In the genomic region with DNA sequence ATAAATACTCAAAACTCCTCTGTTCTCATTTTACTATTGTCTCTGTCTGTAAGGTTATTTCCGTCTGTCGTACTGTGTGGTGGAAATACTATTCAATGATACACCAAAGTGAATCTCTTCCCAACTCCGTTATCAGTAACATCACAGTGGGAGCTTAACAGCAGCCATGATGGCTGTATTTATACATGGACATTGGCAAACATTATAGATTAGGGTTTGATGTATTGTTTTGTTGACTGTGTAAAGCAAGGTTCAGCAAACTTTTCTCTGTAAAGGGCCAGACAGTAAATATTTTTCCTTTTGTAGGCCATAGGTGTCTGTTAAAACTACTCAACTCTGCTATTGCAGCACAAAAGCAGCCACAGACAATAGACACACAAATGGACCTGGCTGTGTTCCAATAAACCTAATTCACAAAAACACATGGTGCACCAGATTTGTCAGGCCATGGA, we compare ENCODE assay signal across 1 cellular context.
TF ChIP-seq lines count a peak whose summit lies in the region.

No MANE protein-coding gene starts in this region.

TF ChIP-seq in HepG2, 621 proteins besides CTCF, POLR2A, EP300 and RAD21 (continued from another document and continues in another):
- TF ChIP-seq BRCA1 (CRISPR knock-in tag; IDR thresholded peaks at IDR 0.05) (no peak), HOXA9 (CRISPR knock-in tag; IDR thresholded peaks at IDR 0.05; ENCODE audit: borderline replicate concordance) (no peak), ZNF260 (CRISPR knock-in tag; IDR thresholded peaks at IDR 0.05; ENCODE audit: borderline replicate concordance, low read depth) (no peak), ISX (CRISPR knock-in tag; conservative IDR thresholded peaks at IDR 0.05) (no peak), HNF4G (IDR thresholded peaks at IDR 0.05; ENCODE audit: borderline replicate concordance, low read depth, low read length) (no peak), HNF4G (CRISPR knock-in tag; IDR thresholded peaks at IDR 0.05; ENCODE audit: borderline replicate concordance, low read depth) (no peak), CBX1 (IDR thresholded peaks at IDR 0.05; ENCODE audit: low read depth) (no peak), BHLHE40 (IDR thresholded peaks at IDR 0.05; ENCODE audit: low read length) (no peak), ATAD3A (CRISPR knock-in tag; IDR thresholded peaks at IDR 0.05) (no peak), BCL6 (CRISPR knock-in tag; IDR thresholded peaks at IDR 0.05) (peak; percentile 86), RCOR2 (CRISPR knock-in tag; IDR thresholded peaks at IDR 0.05) (peak; percentile 80; the same call in 1 of the 2 replicates), TBX3 (IDR thresholded peaks at IDR 0.05; ENCODE audit: borderline replicate concordance) (peak; percentile 84; the same call in 1 of the 2 replicates), ZNF382 (CRISPR knock-in tag; IDR thresholded peaks at IDR 0.05; ENCODE audit: borderline replicate concordance) (no peak), KAT8 (CRISPR knock-in tag; IDR thresholded peaks at IDR 0.05) (no peak), ELF3 (CRISPR knock-in tag; IDR thresholded peaks at IDR 0.05) (0 out of 2 replicates have a peak, but pooled peaks have one; percentile 13), STAG1 (CRISPR knock-in tag; IDR thresholded peaks at IDR 0.05) (no peak), ZNF564 (CRISPR knock-in tag; IDR thresholded peaks at IDR 0.05) (no peak), ZNF713 (CRISPR knock-in tag; IDR thresholded peaks at IDR 0.05) (no peak), ZNF343 (CRISPR knock-in tag; IDR thresholded peaks at IDR 0.05) (no peak), ZNF850 (CRISPR knock-in tag; conservative IDR thresholded peaks at IDR 0.05) (no peak), REL (CRISPR knock-in tag; conservative IDR thresholded peaks at IDR 0.05) (no peak), IRX3 (CRISPR knock-in tag; IDR thresholded peaks at IDR 0.05; ENCODE audit: borderline replicate concordance, low read depth) (no peak), NR2F1 (CRISPR knock-in tag; IDR thresholded peaks at IDR 0.05) (no peak), ZNF263 (CRISPR knock-in tag; IDR thresholded peaks at IDR 0.05) (no peak), ZNF674 (CRISPR knock-in tag; IDR thresholded peaks at IDR 0.05; ENCODE audit: low read depth) (no peak), ZNF256 (CRISPR knock-in tag; conservative IDR thresholded peaks at IDR 0.05) (no peak), HMGA1 (CRISPR knock-in tag; conservative IDR thresholded peaks at IDR 0.05) (no peak), EHMT2 (IDR thresholded peaks at IDR 0.05; ENCODE audit: borderline replicate concordance, low read depth, low read length) (no peak), ZBTB3 (CRISPR knock-in tag; IDR thresholded peaks at IDR 0.05; ENCODE audit: borderline replicate concordance, low read depth) (no peak), ZNF773 (CRISPR knock-in tag; IDR thresholded peaks at IDR 0.05; ENCODE audit: borderline replicate concordance) (no peak), POGZ (CRISPR knock-in tag; IDR thresholded peaks at IDR 0.05) (0 out of 2 replicates have a peak, but pooled peaks have one; percentile 27)
- TF ChIP-seq, protein P1, sequence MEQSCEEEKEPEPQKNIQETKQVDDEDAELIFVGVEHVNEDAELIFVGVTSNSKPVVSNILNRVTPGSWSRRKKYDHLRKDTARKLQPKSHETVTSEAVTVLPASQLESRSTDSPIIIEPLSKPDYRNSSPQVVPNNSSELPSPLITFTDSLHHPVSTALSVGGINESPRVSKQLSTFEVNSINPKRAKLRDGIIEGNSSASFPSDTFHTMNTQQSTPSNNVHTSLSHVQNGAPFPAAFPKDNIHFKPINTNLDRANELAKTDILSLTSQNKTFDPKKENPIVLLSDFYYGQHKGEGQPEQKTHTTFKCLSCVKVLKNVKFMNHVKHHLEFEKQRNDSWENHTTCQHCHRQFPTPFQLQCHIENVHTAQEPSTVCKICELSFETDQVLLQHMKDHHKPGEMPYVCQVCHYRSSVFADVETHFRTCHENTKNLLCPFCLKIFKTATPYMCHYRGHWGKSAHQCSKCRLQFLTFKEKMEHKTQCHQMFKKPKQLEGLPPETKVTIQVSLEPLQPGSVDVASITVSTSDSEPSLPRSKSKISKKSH (CRISPR knock-in tag; IDR thresholded peaks at IDR 0.05; ENCODE audit: borderline replicate concordance) = no peak
- TF ChIP-seq, protein P2, sequence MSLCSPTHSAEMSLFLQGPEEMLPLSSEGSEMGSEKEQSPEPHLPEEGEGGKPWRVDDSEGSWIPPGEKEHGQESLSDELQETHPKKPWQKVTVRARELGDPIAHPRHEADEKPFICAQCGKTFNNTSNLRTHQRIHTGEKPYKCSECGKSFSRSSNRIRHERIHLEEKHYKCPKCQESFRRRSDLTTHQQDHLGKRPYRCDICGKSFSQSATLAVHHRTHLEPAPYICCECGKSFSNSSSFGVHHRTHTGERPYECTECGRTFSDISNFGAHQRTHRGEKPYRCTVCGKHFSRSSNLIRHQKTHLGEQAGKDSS (CRISPR knock-in tag; IDR thresholded peaks at IDR 0.05; ENCODE audit: borderline replicate concordance, low read depth) = no peak
- TF ChIP-seq, protein P3, sequence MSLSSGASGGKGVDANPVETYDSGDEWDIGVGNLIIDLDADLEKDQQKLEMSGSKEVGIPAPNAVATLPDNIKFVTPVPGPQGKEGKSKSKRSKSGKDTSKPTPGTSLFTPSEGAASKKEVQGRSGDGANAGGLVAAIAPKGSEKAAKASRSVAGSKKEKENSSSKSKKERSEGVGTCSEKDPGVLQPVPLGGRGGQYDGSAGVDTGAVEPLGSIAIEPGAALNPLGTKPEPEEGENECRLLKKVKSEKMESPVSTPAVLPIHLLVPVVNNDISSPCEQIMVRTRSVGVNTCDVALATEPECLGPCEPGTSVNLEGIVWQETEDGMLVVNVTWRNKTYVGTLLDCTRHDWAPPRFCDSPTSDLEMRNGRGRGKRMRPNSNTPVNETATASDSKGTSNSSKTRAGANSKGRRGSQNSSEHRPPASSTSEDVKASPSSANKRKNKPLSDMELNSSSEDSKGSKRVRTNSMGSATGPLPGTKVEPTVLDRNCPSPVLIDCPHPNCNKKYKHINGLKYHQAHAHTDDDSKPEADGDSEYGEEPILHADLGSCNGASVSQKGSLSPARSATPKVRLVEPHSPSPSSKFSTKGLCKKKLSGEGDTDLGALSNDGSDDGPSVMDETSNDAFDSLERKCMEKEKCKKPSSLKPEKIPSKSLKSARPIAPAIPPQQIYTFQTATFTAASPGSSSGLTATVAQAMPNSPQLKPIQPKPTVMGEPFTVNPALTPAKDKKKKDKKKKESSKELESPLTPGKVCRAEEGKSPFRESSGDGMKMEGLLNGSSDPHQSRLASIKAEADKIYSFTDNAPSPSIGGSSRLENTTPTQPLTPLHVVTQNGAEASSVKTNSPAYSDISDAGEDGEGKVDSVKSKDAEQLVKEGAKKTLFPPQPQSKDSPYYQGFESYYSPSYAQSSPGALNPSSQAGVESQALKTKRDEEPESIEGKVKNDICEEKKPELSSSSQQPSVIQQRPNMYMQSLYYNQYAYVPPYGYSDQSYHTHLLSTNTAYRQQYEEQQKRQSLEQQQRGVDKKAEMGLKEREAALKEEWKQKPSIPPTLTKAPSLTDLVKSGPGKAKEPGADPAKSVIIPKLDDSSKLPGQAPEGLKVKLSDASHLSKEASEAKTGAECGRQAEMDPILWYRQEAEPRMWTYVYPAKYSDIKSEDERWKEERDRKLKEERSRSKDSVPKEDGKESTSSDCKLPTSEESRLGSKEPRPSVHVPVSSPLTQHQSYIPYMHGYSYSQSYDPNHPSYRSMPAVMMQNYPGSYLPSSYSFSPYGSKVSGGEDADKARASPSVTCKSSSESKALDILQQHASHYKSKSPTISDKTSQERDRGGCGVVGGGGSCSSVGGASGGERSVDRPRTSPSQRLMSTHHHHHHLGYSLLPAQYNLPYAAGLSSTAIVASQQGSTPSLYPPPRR (CRISPR knock-in tag; IDR thresholded peaks at IDR 0.05; ENCODE audit: borderline replicate concordance) = peak; percentile 89; the same call in 1 of the 2 replicates
- TF ChIP-seq, protein P4, sequence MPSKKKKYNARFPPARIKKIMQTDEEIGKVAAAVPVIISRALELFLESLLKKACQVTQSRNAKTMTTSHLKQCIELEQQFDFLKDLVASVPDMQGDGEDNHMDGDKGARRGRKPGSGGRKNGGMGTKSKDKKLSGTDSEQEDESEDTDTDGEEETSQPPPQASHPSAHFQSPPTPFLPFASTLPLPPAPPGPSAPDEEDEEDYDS (CRISPR knock-in tag; IDR thresholded peaks at IDR 0.05) = no peak
- TF ChIP-seq, protein P5, sequence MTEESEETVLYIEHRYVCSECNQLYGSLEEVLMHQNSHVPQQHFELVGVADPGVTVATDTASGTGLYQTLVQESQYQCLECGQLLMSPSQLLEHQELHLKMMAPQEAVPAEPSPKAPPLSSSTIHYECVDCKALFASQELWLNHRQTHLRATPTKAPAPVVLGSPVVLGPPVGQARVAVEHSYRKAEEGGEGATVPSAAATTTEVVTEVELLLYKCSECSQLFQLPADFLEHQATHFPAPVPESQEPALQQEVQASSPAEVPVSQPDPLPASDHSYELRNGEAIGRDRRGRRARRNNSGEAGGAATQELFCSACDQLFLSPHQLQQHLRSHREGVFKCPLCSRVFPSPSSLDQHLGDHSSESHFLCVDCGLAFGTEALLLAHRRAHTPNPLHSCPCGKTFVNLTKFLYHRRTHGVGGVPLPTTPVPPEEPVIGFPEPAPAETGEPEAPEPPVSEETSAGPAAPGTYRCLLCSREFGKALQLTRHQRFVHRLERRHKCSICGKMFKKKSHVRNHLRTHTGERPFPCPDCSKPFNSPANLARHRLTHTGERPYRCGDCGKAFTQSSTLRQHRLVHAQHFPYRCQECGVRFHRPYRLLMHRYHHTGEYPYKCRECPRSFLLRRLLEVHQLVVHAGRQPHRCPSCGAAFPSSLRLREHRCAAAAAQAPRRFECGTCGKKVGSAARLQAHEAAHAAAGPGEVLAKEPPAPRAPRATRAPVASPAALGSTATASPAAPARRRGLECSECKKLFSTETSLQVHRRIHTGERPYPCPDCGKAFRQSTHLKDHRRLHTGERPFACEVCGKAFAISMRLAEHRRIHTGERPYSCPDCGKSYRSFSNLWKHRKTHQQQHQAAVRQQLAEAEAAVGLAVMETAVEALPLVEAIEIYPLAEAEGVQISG (CRISPR knock-in tag; IDR thresholded peaks at IDR 0.05) = no peak
- TF ChIP-seq, protein P6, sequence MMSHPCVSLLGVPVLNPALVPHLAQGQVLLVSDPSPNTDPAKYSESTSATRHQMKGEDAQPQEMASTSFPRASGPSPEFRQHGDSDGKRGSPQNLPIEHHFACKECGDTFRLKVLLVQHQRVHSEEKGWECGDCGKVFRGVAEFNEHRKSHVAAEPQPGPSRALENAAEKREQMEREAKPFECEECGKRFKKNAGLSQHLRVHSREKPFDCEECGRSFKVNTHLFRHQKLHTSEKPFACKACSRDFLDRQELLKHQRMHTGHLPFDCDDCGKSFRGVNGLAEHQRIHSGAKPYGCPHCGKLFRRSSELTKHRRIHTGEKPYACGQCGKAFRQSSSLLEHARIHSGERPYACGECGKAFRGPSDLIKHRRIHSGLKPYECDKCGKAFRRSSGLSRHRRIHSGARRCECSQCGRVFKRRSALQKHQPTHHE (CRISPR knock-in tag; IDR thresholded peaks at IDR 0.05; ENCODE audit: borderline replicate concordance) = no peak
- TF ChIP-seq, protein P7, sequence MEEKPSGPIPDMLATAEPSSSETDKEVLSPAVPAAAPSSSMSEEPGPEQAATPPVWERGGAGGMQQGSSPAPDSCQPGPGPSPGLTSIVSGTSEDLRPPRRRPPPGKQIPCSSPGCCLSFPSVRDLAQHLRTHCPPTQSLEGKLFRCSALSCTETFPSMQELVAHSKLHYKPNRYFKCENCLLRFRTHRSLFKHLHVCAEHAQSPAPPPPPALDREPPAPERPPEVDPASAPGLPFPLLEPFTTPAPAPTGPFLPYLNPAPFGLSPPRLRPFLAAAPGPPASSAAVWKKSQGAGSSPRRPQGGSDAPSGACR (CRISPR knock-in tag; IDR thresholded peaks at IDR 0.05) = 0 out of 2 replicates have a peak, but pooled peaks have one; percentile 56
- TF ChIP-seq, protein P8, sequence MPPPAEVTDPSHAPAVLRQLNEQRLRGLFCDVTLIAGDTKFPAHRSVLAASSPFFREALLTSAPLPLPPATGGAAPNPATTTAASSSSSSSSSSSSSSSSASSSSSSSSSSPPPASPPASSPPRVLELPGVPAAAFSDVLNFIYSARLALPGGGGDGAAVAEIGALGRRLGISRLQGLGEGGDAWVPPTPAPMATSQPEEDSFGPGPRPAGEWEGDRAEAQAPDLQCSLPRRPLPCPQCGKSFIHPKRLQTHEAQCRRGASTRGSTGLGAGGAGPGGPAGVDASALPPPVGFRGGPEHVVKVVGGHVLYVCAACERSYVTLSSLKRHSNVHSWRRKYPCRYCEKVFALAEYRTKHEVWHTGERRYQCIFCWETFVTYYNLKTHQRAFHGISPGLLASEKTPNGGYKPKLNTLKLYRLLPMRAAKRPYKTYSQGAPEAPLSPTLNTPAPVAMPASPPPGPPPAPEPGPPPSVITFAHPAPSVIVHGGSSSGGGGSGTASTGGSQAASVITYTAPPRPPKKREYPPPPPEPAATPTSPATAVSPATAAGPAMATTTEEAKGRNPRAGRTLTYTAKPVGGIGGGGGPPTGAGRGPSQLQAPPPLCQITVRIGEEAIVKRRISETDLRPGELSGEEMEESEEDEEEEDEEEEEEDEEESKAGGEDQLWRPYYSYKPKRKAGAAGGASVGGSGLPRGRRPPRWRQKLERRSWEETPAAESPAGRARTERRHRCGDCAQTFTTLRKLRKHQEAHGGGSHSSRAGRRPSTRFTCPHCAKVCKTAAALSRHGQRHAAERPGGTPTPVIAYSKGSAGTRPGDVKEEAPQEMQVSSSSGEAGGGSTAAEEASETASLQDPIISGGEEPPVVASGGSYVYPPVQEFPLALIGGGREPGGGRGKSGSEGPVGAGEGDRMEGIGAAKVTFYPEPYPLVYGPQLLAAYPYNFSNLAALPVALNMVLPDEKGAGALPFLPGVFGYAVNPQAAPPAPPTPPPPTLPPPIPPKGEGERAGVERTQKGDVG (CRISPR knock-in tag; IDR thresholded peaks at IDR 0.05; ENCODE audit: borderline replicate concordance) = no peak
